Comparison of ENCODE assay signal across 8 cellular contexts in the genomic region with DNA sequence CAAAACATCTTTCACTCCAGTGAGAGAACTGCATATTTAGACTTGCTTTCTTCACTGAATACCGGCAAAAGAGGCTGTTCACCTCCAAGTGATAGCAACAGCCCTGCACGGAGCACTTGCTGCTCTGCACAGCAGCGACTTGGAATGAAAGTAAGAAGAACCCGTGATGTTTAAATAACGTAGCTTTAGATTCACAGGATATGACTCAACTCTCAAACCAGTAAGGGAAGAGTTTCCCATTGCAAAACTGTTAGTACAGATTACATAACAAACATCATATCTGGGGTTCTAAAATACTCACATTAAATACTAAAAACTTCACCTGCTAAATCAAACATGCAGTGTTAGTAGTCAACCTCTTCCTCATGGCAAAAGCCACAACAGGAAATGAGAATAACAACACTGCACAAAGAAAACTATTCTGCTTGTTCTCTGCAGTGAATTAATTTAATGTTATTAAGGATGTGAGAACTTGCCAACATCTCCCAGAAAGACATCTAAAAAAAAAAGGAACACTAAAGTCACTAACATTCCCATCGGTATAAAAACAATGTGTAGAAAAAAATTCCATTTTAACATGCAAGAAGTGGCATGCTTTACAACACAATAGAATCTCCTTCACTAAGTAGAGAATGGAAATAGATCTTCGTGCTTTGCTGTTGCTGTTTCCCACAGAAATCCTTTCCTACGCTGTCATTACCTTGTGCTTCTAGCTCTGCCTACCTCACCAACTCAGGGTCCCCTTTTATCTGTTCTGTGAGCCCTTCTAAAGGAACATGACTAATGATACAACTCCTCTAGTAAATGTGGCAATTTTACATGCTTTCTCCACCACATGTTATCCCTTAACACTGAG.
DNase-seq lines count a peak whose midpoint lies in the region; ATAC-seq and TF ChIP-seq lines count a peak whose summit lies in the region.

No MANE protein-coding gene starts in this region.

- H3K27me3 ChIP-seq in SJCRH30 (no peaks in the 10 kb centered on the region), uterus (no peaks in the 10 kb centered on the region)

- peak; percentile 19 to 69 for TF ChIP-seq POLR2A in uterus (IDR thresholded peaks at IDR 0.05)

- peaks cover 3% of the 10 kb centered on the region for H3K27me3 Mint-ChIP-seq in memory B cell

- intact Hi-C loops in uterus (cut with DNase I; ENCODE audit: low total_unique reads) = no loop called here

- TF ChIP-seq CTCF in uterus (IDR thresholded peaks at IDR 0.05) = no peak

- H3K4me3 ChIP-seq in SJCRH30 (peak overlapping the region; percentile 32), uterus (peak overlapping the region; percentile 2 to 18)

- H3K36me3 ChIP-seq in SJCRH30 (no peaks in the 10 kb centered on the region), uterus (no peaks in the 10 kb centered on the region)

- H3K27ac ChIP-seq in SJCRH30 (peak overlapping the region; percentile 2; the same call in 1 of the 2 replicates), uterus (peak overlapping the region; percentile 44 to 62)

- H3K36me3 Mint-ChIP-seq in memory B cell = no peaks in the 10 kb centered on the region

- H3K4me1 ChIP-seq in SJCRH30 (no peaks in the 10 kb centered on the region), uterus (no peaks in the 10 kb centered on the region)

- no peaks in the 10 kb centered on the region for H3K9me3 Mint-ChIP-seq in memory B cell

- peak overlapping the region; percentile 46 for H3K4me3 Mint-ChIP-seq in memory B cell

- no peaks in the 10 kb centered on the region for H3K9me3 ChIP-seq in SJCRH30 (replicated peaks)
- H3K9me3 ChIP-seq in uterus = no peaks in the 10 kb centered on the region

- H3K27ac Mint-ChIP-seq in memory B cell = no peak overlapping the region

- peak; percentile 83 for DNase-seq in DMS53 treated with DMSO at 0.1 percent for 48 hours (lab: John Stamatoyannopoulos, UW; ENCODE audit: unreplicated experiment)
- DNase-seq in SJCRH30 = peak; percentile 13 to 33
- DNase-seq in dermis blood vessel endothelial cell = peak; percentile 94
- DNase-seq in memory B cell (ENCODE audit: low spot score in 2 of 2) = no peak
- DNase-seq in uterus = peak in 1 of 2 donors; percentile 24
- no peak for DNase-seq in NCI-H1105 treated with DMSO at 0.1 percent for 48 hours (lab: John Stamatoyannopoulos, UW)

- ATAC-seq in GM19395 (IDR thresholded peaks at IDR 0.05; ENCODE audit: unreplicated experiment) (peak; percentile 91), HG03378 (IDR thresholded peaks at IDR 0.05; ENCODE audit: unreplicated experiment) (peak; percentile 94), memory B cell (ENCODE audit: low read depth) (peak; percentile 39)

- peaks cover 2% of the 10 kb centered on the region for H3K4me1 Mint-ChIP-seq in memory B cell

Comparison
In these comparisons a context has a peak if more than half of its experiments do, and no peak if none do; other contexts are left out.
1. DNase-seq: peak in DMS53 treated with DMSO at 0.1 percent for 48 hours (single experiment), SJCRH30 (2 of 2) and dermis blood vessel endothelial cell (single experiment); none in memory B cell (0 of 2) and NCI-H1105 treated with DMSO at 0.1 percent for 48 hours (single experiment).
2. ATAC-seq: peak in every context shown above with its lines; median percentile 94 in HG03378; 91 in GM19395; 39 in memory B cell.